ENCODE assay signal across 1 cellular context in genomic region chr6:42963855-42964605, GRCh38.
A peak's percentile ranks its signal among the peaks of the same experiment; 100 is the strongest.
TF ChIP-seq lines count a peak whose summit lies in the region.

No MANE protein-coding gene starts in this region.

TF ChIP-seq in HEK293, 187 proteins besides CTCF, POLR2A, EP300 and RAD21 (continued from another document):
- 0 out of 2 replicates have a peak, but pooled peaks have one; percentile 25 for TF ChIP-seq SP2 (tag by site-specific recombination; IDR thresholded peaks at IDR 0.05)
- no peak for TF ChIP-seq ZNF549 (tag by site-specific recombination; IDR thresholded peaks at IDR 0.05)
- TF ChIP-seq ATF2 (tag by site-specific recombination; IDR thresholded peaks at IDR 0.05; ENCODE audit: low read depth) = no peak
- TF ChIP-seq ZNF10 (tag by site-specific recombination; IDR thresholded peaks at IDR 0.05) = no peak
- no peak for TF ChIP-seq ZNF596 (tag by site-specific recombination; IDR thresholded peaks at IDR 0.05)
- no peak for TF ChIP-seq AEBP2 (tag by site-specific recombination; IDR thresholded peaks at IDR 0.05; ENCODE audit: borderline replicate concordance)
- no peak for TF ChIP-seq ZNF660 (tag by site-specific recombination; IDR thresholded peaks at IDR 0.05)
- peak; percentile 65 for TF ChIP-seq ZNF654 (tag by site-specific recombination; IDR thresholded peaks at IDR 0.05; ENCODE audit: low read depth)
- no peak for TF ChIP-seq ZNF324 (tag by site-specific recombination; IDR thresholded peaks at IDR 0.05)
- TF ChIP-seq ZNF394 (tag by site-specific recombination; IDR thresholded peaks at IDR 0.05; ENCODE audit: borderline replicate concordance) = no peak
- TF ChIP-seq ZNF146 (tag by site-specific recombination; IDR thresholded peaks at IDR 0.05) = no peak
